In genomic region chr2:200758341-200758740, GRCh38 we compare ENCODE assay signal across 16 cellular contexts. TPM values are rescaled to one million over a fixed set of nuclear protein-coding genes. Genes with fewer than 3 reads are reported as not detected.
DNase-seq lines count a peak whose midpoint lies in the region; ATAC-seq and TF ChIP-seq lines count a peak whose summit lies in the region.
"Had no signal": no experiment of that assay in that cellular context is flagged by ENCODE, and none has a peak within 500 bp of the region (broad histone marks: within the 10 kb centered on the region; RNA-seq: fewer than 3 reads in every experiment).

No MANE protein-coding gene starts in this region.

- no peak for TF ChIP-seq EP300 in SK-N-SH (IDR thresholded peaks at IDR 0.05; ENCODE audit: borderline replicate concordance in 1 of 2, low read depth in 1 of 2, low read length in 1 of 2)

- 93% methylated on average over 4 of the region's 4 CpGs for WGBS in SK-N-SH (ENCODE audit: low lambda C conversion rate)
- 72% methylated on average over 4 of the region's 4 CpGs for WGBS in hepatocyte (ENCODE audit: low lambda C conversion rate, missing lambda C conversion rate)

- H3K27me3 ChIP-seq in SK-N-SH (ENCODE audit: insufficient read depth) (no peaks in the 10 kb centered on the region), BLaER1 (no peaks in the 10 kb centered on the region), PC-9 (ENCODE audit: insufficient read depth, low read depth) (no peaks in the 10 kb centered on the region), hepatocyte (no peaks in the 10 kb centered on the region)

- H3K4me3 ChIP-seq in SK-N-SH (ENCODE audit: low read depth in 2 of 2, low read length in 1 of 2) (no peak overlapping the region), BLaER1 (no peak overlapping the region), PC-9 (no peak overlapping the region), hepatocyte (no peak overlapping the region)

- no peak for TF ChIP-seq RAD21 in SK-N-SH (IDR thresholded peaks at IDR 0.05; ENCODE audit: low read length)

- no peaks in the 10 kb centered on the region for H4K20me1 ChIP-seq in SK-N-SH (ENCODE audit: insufficient read depth)
- peaks cover 10% of the 10 kb centered on the region; the same call in 1 of the 2 replicates for H4K20me1 ChIP-seq in BLaER1
- H4K20me1 ChIP-seq in PC-9 (ENCODE audit: insufficient read depth): no peaks in the 10 kb centered on the region
- H4K20me1 ChIP-seq in hepatocyte (ENCODE audit: insufficient read depth, poor library complexity, severe bottlenecking): no peaks in the 10 kb centered on the region

- no peak overlapping the region for H3K4me2 ChIP-seq in SK-N-SH
- H3K4me2 ChIP-seq in BLaER1: peak overlapping the region; percentile 55; the same call in 1 of the 2 replicates
- peak overlapping the region; percentile 61 for H3K4me2 ChIP-seq in PC-9
- H3K4me2 ChIP-seq in hepatocyte: no peak overlapping the region

- BruUV-seq in PC-9 (replicated peaks; lab: Mats Ljungman, UMichigan): no TSS peak

- H3K9me3 ChIP-seq in SK-N-SH: no peaks in the 10 kb centered on the region
- H3K9me3 ChIP-seq in BLaER1: no peaks in the 10 kb centered on the region
- no peaks in the 10 kb centered on the region for H3K9me3 ChIP-seq in PC-9 (ENCODE audit: insufficient read depth, low read depth)
- H3K9me3 ChIP-seq in hepatocyte (ENCODE audit: low read depth): no peaks in the 10 kb centered on the region

- intact Hi-C loops in PC-9 (cut with micrococcal nuclease; ENCODE audit: unreplicated experiment): no loop called here

- no peaks in the 10 kb centered on the region for H3K9me2 ChIP-seq in SK-N-SH
- H3K9me2 ChIP-seq in PC-9 (ENCODE audit: insufficient read depth): no peaks in the 10 kb centered on the region; the same call in 1 of the 2 replicates
- H3K9me2 ChIP-seq in hepatocyte (replicated peaks; ENCODE audit: insufficient read depth): no peaks in the 10 kb centered on the region

- H3K27ac ChIP-seq in SK-N-SH (ENCODE audit: low read depth in 2 of 2, low read length in 1 of 2) (no peak overlapping the region; a peak in 1 of 4 replicates), BLaER1 (no peak overlapping the region), PC-9 (peak overlapping the region; percentile 83), hepatocyte (peak overlapping the region; percentile 55)
- H3K27ac ChIP-seq: HL-60 had no signal

- H3K36me3 ChIP-seq in SK-N-SH (replicated peaks in 1 of 2; ENCODE audit: control insufficient read depth in 1 of 2, insufficient read depth in 2 of 2, low read length in 1 of 2) (no peaks in the 10 kb centered on the region), BLaER1 (peaks cover 44% of the 10 kb centered on the region; the same call in 1 of the 2 replicates), PC-9 (ENCODE audit: low read depth) (no peaks in the 10 kb centered on the region), hepatocyte (replicated peaks; ENCODE audit: insufficient read depth, low read depth) (no peaks in the 10 kb centered on the region)

- peaks cover 23% of the 10 kb centered on the region for H3F3A ChIP-seq in SK-N-SH (replicated peaks; ENCODE audit: insufficient read depth)
- peaks cover 50% of the 10 kb centered on the region for H3F3A ChIP-seq in PC-9 (ENCODE audit: insufficient read depth, low read depth)

- no peak for ATAC-seq in SK-N-SH treated with all-trans-retinoic acid at 6 μM for 48 hours
- ATAC-seq in HG03469 (IDR thresholded peaks at IDR 0.05; ENCODE audit: unreplicated experiment): no peak
- ATAC-seq: HCT116 had no signal

- H3K4me1 ChIP-seq in SK-N-SH (ENCODE audit: control insufficient read depth in 1 of 2, insufficient read depth in 2 of 2, low read depth in 1 of 2, low read length in 1 of 2) (peaks cover 8 to 40% of the 10 kb centered on the region in 2 experiments), BLaER1 (peaks cover 25% of the 10 kb centered on the region), PC-9 (replicated peaks; ENCODE audit: insufficient read depth) (peaks cover 72% of the 10 kb centered on the region), hepatocyte (ENCODE audit: insufficient read depth) (peaks cover 25% of the 10 kb centered on the region)

- no peak for DNase-seq in SK-N-SH
- no peak for DNase-seq in PC-9
- DNase-seq in hepatocyte (ENCODE audit: low spot score): no peak
- DNase-seq in H4 (ENCODE audit: low spot score): no peak
- DNase-seq: 8988T; ACHN; C1 segment of cervical spinal cord; CD4-positive, alpha-beta T cell; DMS153; DMS79 treated with DMSO at 0.1 percent for 48 hours; EL had no signal

- H3K9ac ChIP-seq in SK-N-SH (no peak overlapping the region), BLaER1 (no peak overlapping the region)

- CTCF ChIA-PET in SK-N-SH (lab: Yijun Ruan, JAX) (interaction anchor here (1.1 to 1.5 kb wide), 3 partner anchors 10 to 45 kb away, joined by 3 to 4 read pairs (median 3); no protein-coding TSS in a partner anchor), PC-9 (lab: Charles Lee) (no interaction called here)

- POLR2A ChIA-PET in SK-N-SH (lab: Yijun Ruan, JAX): no interaction called here
- POLR2A ChIA-PET in PC-9 (lab: Charles Lee; ENCODE audit: unreplicated experiment): no interaction called here

- H2AFZ ChIP-seq in SK-N-SH (ENCODE audit: low read depth): 0 out of 2 replicates have a peak overlapping the region, but pooled peaks have one; percentile 37
- no peak overlapping the region for H2AFZ ChIP-seq in PC-9
- no peak overlapping the region for H2AFZ ChIP-seq in hepatocyte

- no peak for TF ChIP-seq CTCF in SK-N-SH (IDR thresholded peaks at IDR 0.05)
- no peak for TF ChIP-seq CTCF in PC-9 (conservative IDR thresholded peaks at IDR 0.05)
- no peak for TF ChIP-seq CTCF in hepatocyte (IDR thresholded peaks at IDR 0.05; ENCODE audit: poor library complexity)

- no peaks in the 10 kb centered on the region for H3K79me2 ChIP-seq in SK-N-SH (ENCODE audit: insufficient read depth)
- H3K79me2 ChIP-seq in PC-9 (ENCODE audit: low read depth): no peaks in the 10 kb centered on the region
- H3K79me2 ChIP-seq in hepatocyte: no peaks in the 10 kb centered on the region

TF ChIP-seq in SK-N-SH, 30 proteins besides CTCF, POLR2A, EP300 and RAD21:
- TF ChIP-seq ZBTB33 (IDR thresholded peaks at IDR 0.05; ENCODE audit: borderline replicate concordance, low read depth) (no peak), MEF2A (IDR thresholded peaks at IDR 0.05; ENCODE audit: borderline replicate concordance, low read depth) (no peak), MXI1 (IDR thresholded peaks at IDR 0.05; ENCODE audit: low read depth, low read length) (no peak), YY1 (IDR thresholded peaks at IDR 0.05; ENCODE audit: low read depth) (no peak), NFIC (IDR thresholded peaks at IDR 0.05; ENCODE audit: borderline replicate concordance) (no peak), TEAD4 (IDR thresholded peaks at IDR 0.05; ENCODE audit: borderline replicate concordance, insufficient read depth) (no peak)

TF ChIP-seq in SK-N-SH treated with all-trans-retinoic acid at 6 μM for 48 hours, 23 proteins besides CTCF, POLR2A, EP300 and RAD21:
- TF ChIP-seq ARNTL (CRISPR knock-in tag; IDR thresholded peaks at IDR 0.05; ENCODE audit: borderline replicate concordance, low read depth): no peak
- TF ChIP-seq ZFP3 (CRISPR knock-in tag; IDR thresholded peaks at IDR 0.05): no peak
- TF ChIP-seq ZNF8 (CRISPR knock-in tag; IDR thresholded peaks at IDR 0.05): no peak
- TF ChIP-seq CSDC2 (CRISPR knock-in tag; IDR thresholded peaks at IDR 0.05): no peak
- no peak for TF ChIP-seq PPARA (CRISPR knock-in tag; IDR thresholded peaks at IDR 0.05; ENCODE audit: borderline replicate concordance)

RNA-seq across cellular contexts. Expression of gene BZW1, which starts 53.4 kb away (rescaled TPM):
- 131 and 163 TPM in 2 replicates for polyA plus RNA-seq in SK-N-SH (2012; rRNA removed)
- polyA plus RNA-seq in SK-N-SH (2012; cell fraction: cytosol; rRNA removed): 164 and 173 TPM in 2 replicates
- polyA plus RNA-seq in SK-N-SH (2012; cell fraction: nucleus; rRNA removed): 68.4 and 126 TPM in 2 replicates
- 274 and 300 TPM in 2 replicates for total RNA-seq in PC-9 (2021)
- total RNA-seq in hepatocyte: 208 and 237 TPM in 2 replicates
- 133 TPM in 2 replicates for polyA plus RNA-seq in hepatocyte
- total RNA-seq in H4 (2014; rRNA removed; shearing (Covaris generic)): 327 and 428 TPM in 2 replicates

Comparison
In these comparisons a context has a peak if more than half of its experiments do, and no peak if none do; other contexts are left out.
1. H3K27ac ChIP-seq: peak in PC-9 (single experiment) and hepatocyte (single experiment); none in SK-N-SH (0 of 2) and BLaER1 (single experiment).
2. H3K4me2 ChIP-seq: peak in BLaER1 (single experiment) and PC-9 (single experiment); none in SK-N-SH (single experiment) and hepatocyte (single experiment).